26 cellular contexts compared by ENCODE assay signal in the genomic region with DNA sequence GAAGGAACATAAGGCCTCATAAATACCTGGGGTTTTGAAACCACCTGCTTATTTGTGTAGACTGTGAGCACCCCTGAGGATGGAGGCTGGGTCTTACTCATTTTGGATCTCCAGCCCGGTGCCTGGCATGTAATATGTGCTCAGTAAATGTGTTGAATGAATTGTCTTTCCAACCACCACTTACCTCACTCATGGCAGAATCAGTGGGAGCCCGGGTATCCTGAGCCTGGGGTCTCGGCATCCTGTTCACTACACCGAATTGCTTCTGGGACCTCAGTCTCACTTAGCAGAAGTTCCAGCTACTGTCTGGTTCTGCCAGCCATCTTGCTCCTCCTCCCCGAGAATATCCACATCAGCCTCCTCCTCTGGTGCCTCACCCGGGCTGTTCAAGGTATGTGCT.
"Had no signal": no experiment of that assay in that cellular context is flagged by ENCODE, and none has a peak within 500 bp of the region (broad histone marks: within the 10 kb centered on the region; RNA-seq: fewer than 3 reads in every experiment).

No MANE protein-coding gene starts in this region.

- DNase-seq: nephron progenitor cell; nucleus accumbens; ovary; posterior cingulate gyrus; psoas muscle; right cardiac atrium; sigmoid colon; small intestine; stimulated activated CD4-positive, alpha-beta T cell treated with anti-CD3 and anti-CD28 coated beads, Interleukin-15, amount 100 ng/mL, for 24 hours; stimulated activated CD4-positive, alpha-beta T cell treated with anti-CD3 and anti-CD28 coated beads, Interleukin-2, amount 100 ng/mL, for 24 hours; stimulated activated CD4-positive, alpha-beta T cell treated with anti-CD3 and anti-CD28 coated beads, Interleukin-2, amount 100 ng/mL, for 48 hours; stimulated activated CD4-positive, alpha-beta T cell treated with anti-CD3 and anti-CD28 coated beads, Interleukin-4, amount 100 ng/mL, for 24 hours; stimulated activated naive B cell treated with anti-CD40 and anti-IgM and Interleukin-4, amounts not matched to agents 10 μg/mL and 1 μg/mL and 100 μg/mL, for 72 hours; stimulated activated naive CD4-positive, alpha-beta T cell treated with Interleukin-2 at 50 U/mL for 16 hours; stomach; thyroid gland; trophoblast cell; upper lobe of left lung had no signal

- ATAC-seq: natural killer cell treated with Interleukin-12 subunit alpha and Interleukin-12 subunit beta and Interleukin-15 and Interleukin-18, amount 100 ng/mL, for 72 hours; psoas muscle; right cardiac atrium; right lobe of liver; stimulated activated effector memory CD8-positive, alpha-beta T cell treated with anti-CD3 and anti-CD28 coated beads, Interleukin-12 subunit alpha, Interleukin-12 subunit beta, amount 100 ng/mL, for 72 hours; stimulated activated naive B cell treated with anti-CD40 and anti-IgM and Interleukin-4, amounts not matched to agents 10 μg/mL and 1 μg/mL and 100 μg/mL, for 72 hours had no signal

- H3K4me1 ChIP-seq: parathyroid adenoma, psoas muscle, right lobe of liver, sigmoid colon, stomach, thyroid gland, tibial nerve, vagina had no signal

- H3K9me3 ChIP-seq: neutrophil, ovary, psoas muscle, right lobe of liver, sigmoid colon, thoracic aorta, thyroid gland, upper lobe of left lung, vagina had no signal

- H3K4me3 ChIP-seq: ovary, psoas muscle, right lobe of liver, sigmoid colon, stomach, thoracic aorta, thyroid gland, tibial nerve, upper lobe of left lung, vagina had no signal

- H3K36me3 ChIP-seq: neutrophil, ovary, right lobe of liver, sigmoid colon, stomach, thoracic aorta, thyroid gland, tibial nerve, upper lobe of left lung, vagina had no signal

- H3K27ac ChIP-seq: neutrophil, ovary, parathyroid adenoma, psoas muscle, right lobe of liver, sigmoid colon, stomach, thoracic aorta, thyroid gland, tibial nerve, upper lobe of left lung, vagina had no signal

- H3K27me3 ChIP-seq: neutrophil, ovary, right lobe of liver, sigmoid colon, thyroid gland, tibial nerve, upper lobe of left lung, vagina had no signal
